In genomic region chr18:11883153-11883552, GRCh38 we compare ENCODE assay signal across 10 cellular contexts. TPM values are rescaled to one million over a fixed set of nuclear protein-coding genes. Genes with fewer than 3 reads are reported as not detected.
DNase-seq lines count a peak whose midpoint lies in the region; ATAC-seq, FAIRE-seq and TF ChIP-seq lines count a peak whose summit lies in the region.
"Had no signal": no experiment of that assay in that cellular context is flagged by ENCODE, and none has a peak within 500 bp of the region (broad histone marks: within the 10 kb centered on the region; RNA-seq: fewer than 3 reads in every experiment).

No MANE protein-coding gene starts in this region.

- no peak for TF ChIP-seq POLR2A in GM12892 (IDR thresholded peaks at IDR 0.05; ENCODE audit: low read depth, low read length)

- peaks cover 0 to 4% (median 0%) of the 10 kb centered on the region in 3 donors for H3K27me3 Mint-ChIP-seq in immature natural killer cell (ENCODE audit: low read depth in 3 of 3)

- FAIRE-seq in GM12892 (lab: Jason Lieb, UNC): no peak

- peak overlapping the region in 2 of 6 donors; percentile 52 to 53 for H3K27ac Mint-ChIP-seq in immature natural killer cell

- no peak for TF ChIP-seq CTCF in GM12865 (IDR thresholded peaks at IDR 0.05; ENCODE audit: insufficient read depth, low read depth, low read length, missing control alignments)

- H3K9me3 Mint-ChIP-seq in immature natural killer cell: no peaks in the 10 kb centered on the region

- ATAC-seq in GM21528 (IDR thresholded peaks at IDR 0.05; ENCODE audit: low FRiP score, unreplicated experiment) (peak; percentile 74), HG03469 (IDR thresholded peaks at IDR 0.05; ENCODE audit: unreplicated experiment) (peak; percentile 90)

- H3K4me3 Mint-ChIP-seq in immature natural killer cell: no peak overlapping the region

- no peak overlapping the region for H3K4me3 ChIP-seq in GM12865 (ENCODE audit: low read depth, low read length)

- H3K36me3 Mint-ChIP-seq in immature natural killer cell: peaks cover 15 to 39% (median 21%) of the 10 kb centered on the region in 3 donors

- H3K4me1 Mint-ChIP-seq in immature natural killer cell: peaks cover 0 to 2% of the 10 kb centered on the region in 2 donors

- DNase-seq in GM12865 (ENCODE audit: low read depth) (peak; percentile 40), dermis blood vessel endothelial cell (peak; percentile 18), NCI-H1930 (lab: John Stamatoyannopoulos, UW) (no peak), middle frontal gyrus (ENCODE audit: extremely low spot score, low spot score) (no peak), GM12892 (ENCODE audit: insufficient read length) (no peak), immature natural killer cell (no peak)
- DNase-seq: DND-41; stimulated activated CD4-positive, alpha-beta T cell treated with anti-CD3 and anti-CD28 coated beads, Interleukin-4, amount 100 ng/mL, for 1 hour had no signal

RNA-seq across cellular contexts. Expression of gene MPPE1, which starts 25.0 kb away (rescaled TPM):
- total RNA-seq in dermis blood vessel endothelial cell: 14.6 and 15.6 TPM in 2 replicates
- polyA plus RNA-seq in GM12892 (2012; ENCODE audit: missing spikeins): 27.0 TPM
- polyA plus RNA-seq in immature natural killer cell: 10 to 100 TPM; 65.0 to 81.0 (median 67.8) TPM

RNA-seq across cellular contexts. Expression of gene CHMP1B, which starts 31.9 kb away (rescaled TPM):
- 71.8 and 89.3 TPM in 2 replicates for total RNA-seq in dermis blood vessel endothelial cell
- polyA plus RNA-seq in GM12892 (2012; ENCODE audit: missing spikeins): 15.8 TPM
- 10 to 100 TPM; 53.5 to 69.6 (median 54.0) TPM for polyA plus RNA-seq in immature natural killer cell

Comparison
In these comparisons a context has a peak if more than half of its experiments do, and no peak if none do; other contexts are left out.
1. DNase-seq: peak in GM12865 (single experiment) and dermis blood vessel endothelial cell (single experiment); none in NCI-H1930 (0 of 2), middle frontal gyrus (single experiment), GM12892 (single experiment) and immature natural killer cell (0 of 3).